In the genomic region with DNA sequence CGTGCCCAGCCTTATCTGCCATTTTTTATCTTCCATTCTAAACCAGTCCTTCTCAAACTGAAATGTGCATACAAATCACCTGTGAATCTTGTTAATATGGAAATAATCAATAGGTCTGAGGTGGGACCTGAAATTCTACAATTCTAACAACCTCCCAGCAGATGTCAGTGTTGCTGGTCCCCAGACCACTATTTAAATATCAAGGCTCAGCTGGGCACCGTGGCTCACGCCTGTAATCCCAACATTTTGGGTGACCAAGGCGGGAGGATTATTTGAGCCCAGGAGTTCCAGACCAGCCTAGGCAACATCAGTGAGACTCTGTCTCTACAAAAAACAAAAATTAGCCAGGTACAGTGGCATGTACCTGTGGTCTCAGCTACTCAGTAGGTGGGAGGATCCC, we compare ENCODE assay signal across 8 cellular contexts. TPM values are rescaled to one million over a fixed set of nuclear protein-coding genes. Genes with fewer than 3 reads are reported as not detected.
DNase-seq lines count a peak whose midpoint lies in the region; ATAC-seq and TF ChIP-seq lines count a peak whose summit lies in the region.

No MANE protein-coding gene starts in this region.

- no peaks in the 10 kb centered on the region for H3K4me1 Mint-ChIP-seq in naive thymus-derived CD4-positive, alpha-beta T cell

- intact Hi-C loops in naive thymus-derived CD4-positive, alpha-beta T cell (cut with micrococcal nuclease): loop anchor here in 1 of 2 donors (1.0 kb wide), 1 partner anchor 191 kb away; no protein-coding TSS in a partner anchor

- TF ChIP-seq CTCF in NB4 (IDR thresholded peaks at IDR 0.05; ENCODE audit: low read depth, low read length) (peak; percentile 38), astrocyte of the spinal cord (IDR thresholded peaks at IDR 0.05; ENCODE audit: low read depth, low read length) (peak; percentile 45)

- no peak overlapping the region for H3K27ac ChIP-seq in naive thymus-derived CD4-positive, alpha-beta T cell (ENCODE audit: low read depth, low read length)

- no peaks in the 10 kb centered on the region for H3K9me3 ChIP-seq in naive thymus-derived CD4-positive, alpha-beta T cell (ENCODE audit: control insufficient read depth in 2 of 3, low read length in 3 of 3)

- no peak overlapping the region for H3K4me3 ChIP-seq in NB4 (ENCODE audit: low read depth, low read length)
- H3K4me3 ChIP-seq in astrocyte of the spinal cord (ENCODE audit: low read depth, low read length): no peak overlapping the region
- H3K4me3 ChIP-seq in naive thymus-derived CD4-positive, alpha-beta T cell (ENCODE audit: low read length): no peak overlapping the region

- H3K27ac Mint-ChIP-seq in naive thymus-derived CD4-positive, alpha-beta T cell: no peak overlapping the region

- TF ChIP-seq POLR2A in NB4 (IDR thresholded peaks at IDR 0.05; ENCODE audit: extremely low read depth, insufficient read length): no peak

- in situ Hi-C loops in astrocyte of the spinal cord (cut with HindIII; ENCODE audit: low sequenced_read_pairs): no loop called here

- H3K27me3 Mint-ChIP-seq in naive thymus-derived CD4-positive, alpha-beta T cell: peaks cover 0 to 15% (median 6%) of the 10 kb centered on the region in 5 donors

- no peaks in the 10 kb centered on the region for H3K36me3 ChIP-seq in naive thymus-derived CD4-positive, alpha-beta T cell (ENCODE audit: control insufficient read depth in 2 of 3, insufficient read depth in 3 of 3, low read length in 3 of 3)

- CTCF ChIA-PET in naive thymus-derived CD4-positive, alpha-beta T cell (lab: Charles Lee): interaction anchor here (1.2 kb wide), 2 partner anchors 12 to 252 kb away, joined by 3 to 6 read pairs; no protein-coding TSS in a partner anchor

- ATAC-seq in naive thymus-derived CD4-positive, alpha-beta T cell: peak; percentile 37

- peak; percentile 40 for DNase-seq in NOMO-1 treated with DMSO at 0.1 percent for 48 hours (lab: John Stamatoyannopoulos, UW; ENCODE audit: unreplicated experiment)
- DNase-seq in NOMO-1 treated with dmso at 0.1 percent for 144 hours (lab: John Stamatoyannopoulos, UW; ENCODE audit: unreplicated experiment): no peak
- peak; percentile 46 for DNase-seq in NB4 (ENCODE audit: low read depth)
- peak; percentile 36 for DNase-seq in astrocyte of the spinal cord (ENCODE audit: low read depth, low spot score)
- DNase-seq in naive thymus-derived CD4-positive, alpha-beta T cell: peak in 6 of 9 donors; percentile 2 to 30 (median 16)
- no peak for DNase-seq in epidermal melanocyte (ENCODE audit: insufficient read length, low spot score)
- DNase-seq in NCI-H2107 treated with DMSO at 0.1 percent for 48 hours (lab: John Stamatoyannopoulos, UW; ENCODE audit: unreplicated experiment): no peak
- no peak for DNase-seq in NK-92 (lab: John Stamatoyannopoulos, UW; ENCODE audit: unreplicated experiment)

- no peak overlapping the region for H3K4me3 Mint-ChIP-seq in naive thymus-derived CD4-positive, alpha-beta T cell

- H3K4me1 ChIP-seq in naive thymus-derived CD4-positive, alpha-beta T cell (ENCODE audit: control insufficient read depth in 2 of 2, insufficient read depth in 2 of 2, low read length in 2 of 2): no peaks in the 10 kb centered on the region

- no peaks in the 10 kb centered on the region for H3K27me3 ChIP-seq in naive thymus-derived CD4-positive, alpha-beta T cell (ENCODE audit: control insufficient read depth in 2 of 2, insufficient read depth in 2 of 2, low read length in 2 of 2)

- peaks cover 0 to under 1% (median 0%) of the 10 kb centered on the region in 11 donors for H3K9me3 Mint-ChIP-seq in naive thymus-derived CD4-positive, alpha-beta T cell

- POLR2A ChIA-PET in naive thymus-derived CD4-positive, alpha-beta T cell (lab: Charles Lee): no interaction called here

- H3K36me3 Mint-ChIP-seq in naive thymus-derived CD4-positive, alpha-beta T cell: no peaks in the 10 kb centered on the region

RNA-seq across cellular contexts. Expression of gene UQCRHL, which starts 4.1 kb away (rescaled TPM):
- 1 to 10 TPM in 3 of 5 experiments, under 1 TPM in 2; 0.69 to 1.9 (median 1.4) TPM for total RNA-seq in naive thymus-derived CD4-positive, alpha-beta T cell
- polyA plus RNA-seq in naive thymus-derived CD4-positive, alpha-beta T cell: 1 to 10 TPM in 1 of 2 donors, under 1 TPM in 1; 0.43 to 1.1 TPM

RNA-seq across cellular contexts. Expression of gene SPEN, which starts 44.1 kb away (rescaled TPM):
- total RNA-seq in naive thymus-derived CD4-positive, alpha-beta T cell: 10 to 100 TPM; 72.1 to 92.1 (median 82.9) TPM
- polyA plus RNA-seq in naive thymus-derived CD4-positive, alpha-beta T cell: 10 to 100 TPM; 10.1 to 46.7 TPM

RNA-seq across cellular contexts. Expression of gene FBLIM1, which starts 44.8 kb away (rescaled TPM):
- total RNA-seq in naive thymus-derived CD4-positive, alpha-beta T cell: under 1 TPM in 2 of 5 experiments, not detected in 3; 0.27 to 0.54 TPM
- polyA plus RNA-seq in naive thymus-derived CD4-positive, alpha-beta T cell: under 1 TPM in 1 of 2 donors, not detected in 1; 0.41 TPM

Comparison
In these comparisons a context has a peak if more than half of its experiments do, and no peak if none do; other contexts are left out.
1. DNase-seq: peak in NOMO-1 treated with DMSO at 0.1 percent for 48 hours (single experiment), NB4 (single experiment), astrocyte of the spinal cord (single experiment) and naive thymus-derived CD4-positive, alpha-beta T cell (6 of 9); none in NOMO-1 treated with dmso at 0.1 percent for 144 hours (single experiment), epidermal melanocyte (single experiment), NCI-H2107 treated with DMSO at 0.1 percent for 48 hours (single experiment) and NK-92 (single experiment).